ENCODE assay signal across 1 cellular context in the genomic region with DNA sequence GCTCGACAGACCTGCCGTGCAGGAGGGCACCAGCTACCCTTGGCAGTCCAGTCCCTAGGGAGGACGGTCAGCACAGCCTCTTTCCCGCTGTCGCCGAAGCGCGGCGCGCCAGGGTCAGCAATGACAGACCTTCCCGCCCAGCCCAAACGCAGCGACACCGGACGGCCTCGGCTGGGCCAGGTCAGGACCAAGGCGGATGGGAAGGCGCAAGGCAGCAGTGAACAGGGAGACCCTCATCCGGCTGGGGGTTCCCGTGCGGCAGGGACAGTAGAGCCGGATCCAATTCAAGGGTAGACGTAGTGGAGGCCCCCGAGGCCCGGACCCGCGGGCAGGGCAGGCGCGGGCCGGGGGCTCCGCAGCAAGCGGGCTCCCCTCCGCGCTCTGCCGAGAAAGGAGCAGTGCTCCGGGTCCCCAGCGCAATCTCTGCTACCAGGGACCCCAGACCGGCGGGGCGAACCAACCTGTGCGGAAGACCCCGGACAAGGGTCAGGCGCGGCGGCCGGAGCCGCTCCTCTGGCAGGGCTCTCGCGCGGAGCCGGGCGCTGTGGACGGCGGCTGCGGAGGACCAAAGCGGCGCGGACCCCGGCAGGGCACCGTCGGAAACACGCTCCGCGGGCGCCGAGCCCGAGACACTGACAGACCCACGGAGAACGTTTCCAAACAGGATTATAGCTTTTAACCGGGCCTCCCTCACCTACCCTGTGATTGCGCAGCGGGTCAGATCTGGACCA.
TF ChIP-seq lines count a peak whose summit lies in the region.

Gene SEC31B (minus strand): TSS at position 541 of the 731 bp plus-strand sequence. CDS start 2,909 bp downstream, outside the sequence.

TF ChIP-seq in SK-N-SH, 30 proteins besides CTCF, POLR2A, EP300 and RAD21 (continued from another document):
- TF ChIP-seq, protein P1, sequence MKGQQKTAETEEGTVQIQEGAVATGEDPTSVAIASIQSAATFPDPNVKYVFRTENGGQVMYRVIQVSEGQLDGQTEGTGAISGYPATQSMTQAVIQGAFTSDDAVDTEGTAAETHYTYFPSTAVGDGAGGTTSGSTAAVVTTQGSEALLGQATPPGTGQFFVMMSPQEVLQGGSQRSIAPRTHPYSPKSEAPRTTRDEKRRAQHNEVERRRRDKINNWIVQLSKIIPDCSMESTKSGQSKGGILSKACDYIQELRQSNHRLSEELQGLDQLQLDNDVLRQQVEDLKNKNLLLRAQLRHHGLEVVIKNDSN (IDR thresholded peaks at IDR 0.05; ENCODE audit: borderline replicate concordance, low read depth), result no peak
- TF ChIP-seq FOXM1 (IDR thresholded peaks at IDR 0.05; ENCODE audit: low read depth) (no peak), POLR2AphosphoS5 (IDR thresholded peaks at IDR 0.05; ENCODE audit: low read depth, low read length) (no peak), NFIC (IDR thresholded peaks at IDR 0.05; ENCODE audit: borderline replicate concordance) (no peak), NRF1 (IDR thresholded peaks at IDR 0.05; ENCODE audit: low read depth, low read length) (no peak), ZBTB33 (IDR thresholded peaks at IDR 0.05; ENCODE audit: borderline replicate concordance, low read depth) (no peak)
TF ChIP-seq in SK-N-SH: peak in this region for 0.
